Comparison of ENCODE assay signal across 20 cellular contexts in the genomic region with DNA sequence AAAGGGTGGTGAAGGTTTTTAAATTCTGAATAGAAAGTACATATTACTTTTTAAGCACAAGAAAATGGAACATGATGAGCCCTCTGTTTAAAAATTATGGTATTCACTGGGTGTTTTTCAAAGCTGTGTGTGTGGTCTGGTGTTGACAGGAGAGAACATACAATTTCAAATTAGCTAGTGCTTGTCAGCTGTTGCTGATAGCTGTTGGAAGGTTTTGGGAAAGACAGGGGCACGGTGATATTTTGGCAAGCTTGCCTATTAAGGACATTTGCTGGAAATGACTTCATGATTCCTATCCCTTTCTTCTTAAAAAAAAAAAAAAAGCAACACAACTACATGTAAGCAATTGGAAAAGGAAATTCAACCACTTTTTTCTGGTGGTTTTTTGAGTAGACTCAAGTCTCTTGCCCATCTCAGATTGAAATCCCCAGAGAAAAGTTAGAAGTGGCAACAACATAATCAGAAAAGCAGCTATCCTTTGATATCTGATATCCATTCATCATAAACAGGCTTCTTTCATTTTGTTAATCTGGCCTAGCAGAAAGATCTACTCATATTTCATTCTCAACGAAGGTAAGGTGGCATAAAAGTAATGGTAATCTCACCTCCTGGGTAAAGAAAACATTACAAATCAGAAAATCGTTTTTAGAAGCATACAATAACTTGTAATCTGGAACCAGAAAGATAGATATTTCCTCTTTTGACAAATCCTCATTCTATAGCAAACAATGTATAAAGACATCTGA.
A peak's percentile ranks its signal among the peaks of the same experiment; 100 is the strongest.
DNase-seq lines count a peak whose midpoint lies in the region; ATAC-seq, FAIRE-seq and TF ChIP-seq lines count a peak whose summit lies in the region.
"Had no signal": no experiment of that assay in that cellular context is flagged by ENCODE, and none has a peak within 500 bp of the region (broad histone marks: within the 10 kb centered on the region; RNA-seq: fewer than 3 reads in every experiment).

No MANE protein-coding gene starts in this region.

- POLR2A ChIA-PET in A549 (lab: Yijun Ruan, JAX) = no interaction called here

- no peak for DNase-seq in A549 (ENCODE audit: low read depth in 1 of 2, low spot score in 1 of 2)
- DNase-seq in GM12892 (ENCODE audit: insufficient read length) = no peak
- DNase-seq in NCI-H524 treated with DMSO at 0.1 percent for 48 hours (lab: John Stamatoyannopoulos, UW) = peak; percentile 64
- peak; percentile 55 for DNase-seq in fibroblast of pulmonary artery (ENCODE audit: low read depth)
- DNase-seq in NCI-H526 (lab: John Stamatoyannopoulos, UW) = no peak
- DNase-seq in amniotic stem cell (lab: John Stamatoyannopoulos, UW) = no peak
- DNase-seq in mammary epithelial cell = no peak
- DNase-seq in GM19239 (ENCODE audit: insufficient read length, low spot score) = no peak
- DNase-seq: activated CD4-positive, alpha-beta T cell treated with anti-CD3 and anti-CD28 coated beads for 4 hours; CD4-positive, CD25-positive, alpha-beta regulatory T cell; GM23248; midbrain; NCI-H2029 treated with DMSO at 0.1 percent for 48 hours; NK-92 treated with Interleukin-12 subunit alpha and Interleukin-12 subunit beta, amount 100 ng/mL, for 24 hours; T-cell had no signal

- no peak for TF ChIP-seq EP300 in A549 (IDR thresholded peaks at IDR 0.05)

- peak; percentile 23 for FAIRE-seq in A549 (lab: Jason Lieb, UNC)
- peak; percentile 24 for FAIRE-seq in GM12892 (lab: Jason Lieb, UNC)
- FAIRE-seq in GM19239 (lab: Jason Lieb, UNC) = no peak
- FAIRE-seq: colon, GM12891 had no signal

- no peak for TF ChIP-seq POLR2A in A549 (IDR thresholded peaks at IDR 0.05; ENCODE audit: low read length)
- TF ChIP-seq POLR2A in GM12892 (IDR thresholded peaks at IDR 0.05; ENCODE audit: low read depth, low read length) = no peak

- intact Hi-C loops in mammary epithelial cell (cut with micrococcal nuclease) = loop anchor here (5.0 to 10.0 kb wide), 2 partner anchors 79 to 496 kb away; no protein-coding TSS in a partner anchor

- H3K4me1 ChIP-seq in A549 (no peaks in the 10 kb centered on the region), mammary epithelial cell (ENCODE audit: insufficient read depth, low read length) (peaks cover 6% of the 10 kb centered on the region)

- TF ChIP-seq CTCF in A549 (IDR thresholded peaks at IDR 0.05) (no peak), fibroblast of pulmonary artery (IDR thresholded peaks at IDR 0.05; ENCODE audit: low read length, missing control alignments) (no peak), mammary epithelial cell (conservative IDR thresholded peaks at IDR 0.05 in 1 of 2, IDR thresholded peaks at IDR 0.05 in 1 of 2; ENCODE audit: extremely low read depth in 1 of 2, insufficient read depth in 1 of 2, low read depth in 1 of 2, low read length in 2 of 2) (no peak)

- BruUV-seq in mammary epithelial cell (replicated peaks; lab: Mats Ljungman, UMichigan) = no TSS peak

- 42% methylated on average over 3 of the region's 3 CpGs for WGBS in A549 (ENCODE audit: missing lambda C conversion rate)
- 71% methylated on average over 3 of the region's 3 CpGs for WGBS in mammary epithelial cell (ENCODE audit: low coverage, missing lambda C conversion rate)

- H3K27ac ChIP-seq in A549 (no peak overlapping the region), mammary epithelial cell (ENCODE audit: insufficient read depth, low read depth, low read length) (no peak overlapping the region)
- H3K27ac ChIP-seq: GM23248, thoracic aorta had no signal

- H3K79me2 ChIP-seq in mammary epithelial cell (ENCODE audit: insufficient read depth, low read length) = no peaks in the 10 kb centered on the region

- CTCF ChIA-PET in A549 (lab: Yijun Ruan, JAX) = no interaction called here
- CTCF ChIA-PET in mammary epithelial cell (lab: Charles Lee; ENCODE audit: low non-redundant PET) = no interaction called here

- no peaks in the 10 kb centered on the region for H3K27me3 ChIP-seq in mammary epithelial cell (ENCODE audit: insufficient read depth, low read length)

- H3K9ac ChIP-seq in mammary epithelial cell (ENCODE audit: insufficient read depth, low read length) = no peak overlapping the region
- H3K9ac ChIP-seq: GM23248 had no signal

- H4K20me1 ChIP-seq in mammary epithelial cell (ENCODE audit: insufficient read depth, low read length) = no peaks in the 10 kb centered on the region

- no peak overlapping the region for H2AFZ ChIP-seq in mammary epithelial cell (ENCODE audit: low read depth, low read length)
- H2AFZ ChIP-seq: GM23248 had no signal

- no peaks in the 10 kb centered on the region for H3K9me3 ChIP-seq in A549
- no peaks in the 10 kb centered on the region for H3K9me3 ChIP-seq in mammary epithelial cell (replicated peaks; ENCODE audit: insufficient read depth, low read length)
- H3K9me3 ChIP-seq: thoracic aorta had no signal

- in situ Hi-C loops in mammary epithelial cell (cut with MboI; ENCODE audit: low sequenced_read_pairs in 2 of 2) = no loop called here

- no peak for ATAC-seq in A549
- ATAC-seq: left lobe of liver; stimulated activated memory B cell treated with anti-CD40 and anti-IgM and Interleukin-4, amounts not matched to agents 10 μg/mL and 1 μg/mL and 100 μg/mL, for 72 hours; T-cell had no signal

- no peak for TF ChIP-seq RAD21 in A549 (conservative IDR thresholded peaks at IDR 0.05 in 1 of 2, IDR thresholded peaks at IDR 0.05 in 1 of 2)

- no peak overlapping the region for H3K4me2 ChIP-seq in A549
- H3K4me2 ChIP-seq in mammary epithelial cell (ENCODE audit: insufficient read depth, low read depth, low read length) = no peak overlapping the region

- dilution Hi-C loops in mammary epithelial cell (cut with HindIII; ENCODE audit: low sequenced_read_pairs) = no loop called here

- no peaks in the 10 kb centered on the region for H3K36me3 ChIP-seq in mammary epithelial cell (ENCODE audit: insufficient read depth, low read length)
- H3K36me3 ChIP-seq: thoracic aorta had no signal

- H3K4me3 ChIP-seq in A549 (no peak overlapping the region), fibroblast of pulmonary artery (replicated peaks; ENCODE audit: low read depth, low read length) (no peak overlapping the region), mammary epithelial cell (replicated peaks in 1 of 3; ENCODE audit: insufficient read depth in 1 of 3, low read depth in 2 of 3, low read length in 3 of 3) (no peak overlapping the region)
- H3K4me3 ChIP-seq: GM23248, thoracic aorta had no signal

TF ChIP-seq in A549, 52 proteins besides CTCF, POLR2A, EP300 and RAD21:
- TF ChIP-seq KDM5A (IDR thresholded peaks at IDR 0.05) (no peak), RCOR1 (IDR thresholded peaks at IDR 0.05; ENCODE audit: low read depth, low read length) (no peak), ZNF302 (CRISPR knock-in tag; IDR thresholded peaks at IDR 0.05) (no peak), NR3C1 (IDR thresholded peaks at IDR 0.05) (no peak), RNF2 (IDR thresholded peaks at IDR 0.05; ENCODE audit: borderline replicate concordance, low read depth) (no peak), BHLHE40 (IDR thresholded peaks at IDR 0.05; ENCODE audit: low read depth, low read length) (no peak), MYC (IDR thresholded peaks at IDR 0.05; ENCODE audit: borderline replicate concordance, low read length) (no peak), E2F6 (IDR thresholded peaks at IDR 0.05; ENCODE audit: borderline replicate concordance, low read depth) (no peak), ELK1 (IDR thresholded peaks at IDR 0.05; ENCODE audit: low read depth, low read length) (no peak), HOXB5 (CRISPR knock-in tag; IDR thresholded peaks at IDR 0.05) (no peak), HDAC2 (IDR thresholded peaks at IDR 0.05) (no peak), SMC3 (IDR thresholded peaks at IDR 0.05) (no peak), HOXB13 (CRISPR knock-in tag; IDR thresholded peaks at IDR 0.05; ENCODE audit: low read depth) (no peak), JUNB (IDR thresholded peaks at IDR 0.05) (no peak), CBX8 (IDR thresholded peaks at IDR 0.05) (no peak), GATA3 (IDR thresholded peaks at IDR 0.05; ENCODE audit: borderline replicate concordance) (no peak), CEBPB (IDR thresholded peaks at IDR 0.05) (no peak)
- TF ChIP-seq, protein P1, sequence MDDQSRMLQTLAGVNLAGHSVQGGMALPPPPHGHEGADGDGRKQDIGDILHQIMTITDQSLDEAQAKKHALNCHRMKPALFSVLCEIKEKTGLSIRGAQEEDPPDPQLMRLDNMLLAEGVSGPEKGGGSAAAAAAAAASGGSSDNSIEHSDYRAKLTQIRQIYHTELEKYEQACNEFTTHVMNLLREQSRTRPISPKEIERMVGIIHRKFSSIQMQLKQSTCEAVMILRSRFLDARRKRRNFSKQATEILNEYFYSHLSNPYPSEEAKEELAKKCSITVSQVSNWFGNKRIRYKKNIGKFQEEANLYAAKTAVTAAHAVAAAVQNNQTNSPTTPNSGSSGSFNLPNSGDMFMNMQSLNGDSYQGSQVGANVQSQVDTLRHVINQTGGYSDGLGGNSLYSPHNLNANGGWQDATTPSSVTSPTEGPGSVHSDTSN (IDR thresholded peaks at IDR 0.05) = no peak
- TF ChIP-seq, protein P2, sequence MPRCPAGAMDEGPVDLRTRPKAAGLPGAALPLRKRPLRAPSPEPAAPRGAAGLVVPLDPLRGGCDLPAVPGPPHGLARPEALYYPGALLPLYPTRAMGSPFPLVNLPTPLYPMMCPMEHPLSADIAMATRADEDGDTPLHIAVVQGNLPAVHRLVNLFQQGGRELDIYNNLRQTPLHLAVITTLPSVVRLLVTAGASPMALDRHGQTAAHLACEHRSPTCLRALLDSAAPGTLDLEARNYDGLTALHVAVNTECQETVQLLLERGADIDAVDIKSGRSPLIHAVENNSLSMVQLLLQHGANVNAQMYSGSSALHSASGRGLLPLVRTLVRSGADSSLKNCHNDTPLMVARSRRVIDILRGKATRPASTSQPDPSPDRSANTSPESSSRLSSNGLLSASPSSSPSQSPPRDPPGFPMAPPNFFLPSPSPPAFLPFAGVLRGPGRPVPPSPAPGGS (IDR thresholded peaks at IDR 0.05) = no peak

Comparison
In these comparisons a context has a peak if more than half of its experiments do, and no peak if none do; other contexts are left out.
1. DNase-seq: peak in NCI-H524 treated with DMSO at 0.1 percent for 48 hours (single experiment) and fibroblast of pulmonary artery (single experiment); none in A549 (0 of 2), GM12892 (single experiment), NCI-H526 (0 of 2), amniotic stem cell (single experiment), mammary epithelial cell (single experiment) and GM19239 (single experiment).